Comparison of ENCODE assay signal across 21 cellular contexts in genomic region chr4:42607011-42607726, GRCh38.
"Had no signal": no experiment of that assay in that cellular context is flagged by ENCODE, and none has a peak within 500 bp of the region (broad histone marks: within the 10 kb centered on the region; RNA-seq: fewer than 3 reads in every experiment).

No MANE protein-coding gene starts in this region.

- H3K4me1 ChIP-seq: transverse colon, vagina had no signal

- DNase-seq: activated B cell treated with CpG ODN at 0.5 μM for 24 hours; activated CD4-positive, alpha-beta T cell treated with anti-CD3 and anti-CD28 coated beads, Interleukin-2, amount 50 U/mL, for 1 hour; amygdala; dermis blood vessel endothelial cell; effector memory CD8-positive, alpha-beta T cell; foreskin fibroblast; hippocampal formation; left colon; pancreas; stimulated activated CD4-positive, alpha-beta T cell treated with anti-CD3 and anti-CD28 coated beads, Interleukin-12 subunit alpha, Interleukin-12 subunit beta, amount 100 ng/mL, for 4 hours; stimulated activated CD4-positive, alpha-beta T cell treated with anti-CD3 and anti-CD28 coated beads, Interleukin-1b, Interleukin-23, amount 100 ng/mL, for 48 hours; stimulated activated CD8-positive, alpha-beta memory T cell treated with anti-CD3 and anti-CD28 coated beads, Interleukin-4, amount 100 ng/mL, for 48 hours; stimulated activated naive CD4-positive, alpha-beta T cell treated with Interleukin-2 at 50 U/mL for 16 hours; transverse colon had no signal

- H3K27ac Mint-ChIP-seq: activated B cell treated with CpG ODN at 0.5 μM for 24 hours; activated naive CD8-positive, alpha-beta T cell; effector memory CD8-positive, alpha-beta T cell; natural killer cell treated with Interleukin-12 subunit alpha and Interleukin-12 subunit beta and Interleukin-15 and Interleukin-18, amount 100 ng/mL, for 72 hours; T-helper 2 cell treated with Interferon-gamma antibody and Interleukin-4, amounts not matched to agents 5 μg/mL and 100 μg/mL, for 36 hours had no signal

- H3K9me3 Mint-ChIP-seq: activated B cell treated with CpG ODN at 0.5 μM for 24 hours; effector memory CD8-positive, alpha-beta T cell; natural killer cell treated with Interleukin-12 subunit alpha and Interleukin-12 subunit beta and Interleukin-15 and Interleukin-18, amount 100 ng/mL, for 72 hours; T-helper 2 cell treated with Interferon-gamma antibody and Interleukin-4, amounts not matched to agents 5 μg/mL and 100 μg/mL, for 36 hours had no signal

- H3K27ac ChIP-seq: neutrophil, pancreas, SK-N-MC, transverse colon, vagina had no signal

- H3K4me3 ChIP-seq: lung, pancreas, SK-N-MC, transverse colon, vagina had no signal

- H3K4me3 Mint-ChIP-seq: activated B cell treated with CpG ODN at 0.5 μM for 24 hours; activated naive CD8-positive, alpha-beta T cell; effector memory CD8-positive, alpha-beta T cell; natural killer cell treated with Interleukin-12 subunit alpha and Interleukin-12 subunit beta and Interleukin-15 and Interleukin-18, amount 100 ng/mL, for 72 hours; T-helper 2 cell treated with Interferon-gamma antibody and Interleukin-4, amounts not matched to agents 5 μg/mL and 100 μg/mL, for 36 hours had no signal

- H3K27me3 ChIP-seq: neutrophil, pancreas, transverse colon, vagina had no signal

- H3K9me3 ChIP-seq: neutrophil, pancreas, transverse colon, vagina had no signal

- H3K27me3 Mint-ChIP-seq: activated B cell treated with CpG ODN at 0.5 μM for 24 hours; activated naive CD8-positive, alpha-beta T cell; effector memory CD8-positive, alpha-beta T cell; natural killer cell treated with Interleukin-12 subunit alpha and Interleukin-12 subunit beta and Interleukin-15 and Interleukin-18, amount 100 ng/mL, for 72 hours had no signal

- ATAC-seq: effector memory CD8-positive, alpha-beta T cell; left colon; pancreas had no signal

- H3K36me3 ChIP-seq: vagina had no signal

- H3K4me1 Mint-ChIP-seq: activated B cell treated with CpG ODN at 0.5 μM for 24 hours had no signal
